16 cellular contexts compared by ENCODE assay signal in genomic region chr14:90281261-90281660, GRCh38. TPM values are rescaled to one million over a fixed set of nuclear protein-coding genes. Genes with fewer than 3 reads are reported as not detected.
A peak's percentile ranks its signal among the peaks of the same experiment; 100 is the strongest.
DNase-seq lines count a peak whose midpoint lies in the region; ATAC-seq and TF ChIP-seq lines count a peak whose summit lies in the region.
"Had no signal": no experiment of that assay in that cellular context is flagged by ENCODE, and none has a peak within 500 bp of the region (broad histone marks: within the 10 kb centered on the region; RNA-seq: fewer than 3 reads in every experiment).

No MANE protein-coding gene starts in this region.

- H3K27ac ChIP-seq in thoracic aorta (peak overlapping the region in 1 of 2 donors; percentile 16), aorta (ENCODE audit: low read depth in 1 of 2, low read length in 2 of 2) (no peak overlapping the region)
- H3K27ac ChIP-seq: A549, psoas muscle had no signal

- H3K4me3 ChIP-seq in thoracic aorta (no peak overlapping the region), aorta (ENCODE audit: low read length in 2 of 2) (no peak overlapping the region)
- H3K4me3 ChIP-seq: A549, psoas muscle had no signal

- H3K4me1 ChIP-seq in thoracic aorta (ENCODE audit: control insufficient read depth in 1 of 2, low read depth in 2 of 2) (no peaks in the 10 kb centered on the region), aorta (ENCODE audit: control insufficient read depth in 1 of 2, insufficient read depth in 2 of 2, low read length in 2 of 2) (no peaks in the 10 kb centered on the region)
- H3K4me1 ChIP-seq: psoas muscle had no signal

- H3K4me1 Mint-ChIP-seq in activated naive CD8-positive, alpha-beta T cell treated with anti-CD3 and anti-CD28 coated beads, Interleukin-2, amount 50 U/mL, for 24 hours: peaks cover 5% of the 10 kb centered on the region
- peaks cover 5% of the 10 kb centered on the region for H3K4me1 Mint-ChIP-seq in activated naive CD8-positive, alpha-beta T cell treated with anti-CD3 and anti-CD28 coated beads for 36 hours
- H3K4me1 Mint-ChIP-seq in CD14-positive monocyte: no peaks in the 10 kb centered on the region

- intact Hi-C loops in aorta (cut with DNase I): no loop called here
- intact Hi-C loops in CD14-positive monocyte (cut with micrococcal nuclease): no loop called here

- WGBS in aorta, 2 donors: 45 to 47% methylated on average over 8 of the region's 8 CpGs

- H3K9me3 ChIP-seq in thoracic aorta: no peaks in the 10 kb centered on the region
- no peaks in the 10 kb centered on the region for H3K9me3 ChIP-seq in aorta (ENCODE audit: control insufficient read depth, low read length)
- H3K9me3 ChIP-seq: A549, psoas muscle had no signal

- DNase-seq in activated naive CD8-positive, alpha-beta T cell treated with anti-CD3 and anti-CD28 coated beads, Interleukin-2, amount 50 U/mL, for 24 hours: no peak
- DNase-seq in activated naive CD8-positive, alpha-beta T cell treated with anti-CD3 and anti-CD28 coated beads for 36 hours: no peak
- DNase-seq in T1000 (lab: John Stamatoyannopoulos, UW) (peak; percentile 63), fibroblast of peridontal ligament (ENCODE audit: extremely low read depth) (peak; percentile 57), thoracic aorta (ENCODE audit: low spot score) (no peak), aorta (no peak), CD14-positive monocyte (ENCODE audit: low spot score) (no peak)
- DNase-seq: activated CD4-positive, alpha-beta memory T cell treated with anti-CD3 and anti-CD28 coated beads for 36 hours; activated naive CD4-positive, alpha-beta T cell treated with anti-CD3 and anti-CD28 coated beads, Interleukin-2, amount 50 U/mL, for 16 hours; DMS79; midbrain; NCI-H2029; psoas muscle; T-helper 1 cell had no signal

- peak; percentile 44 for ATAC-seq in activated naive CD8-positive, alpha-beta T cell treated with anti-CD3 and anti-CD28 coated beads, Interleukin-2, amount 50 U/mL, for 24 hours
- ATAC-seq in thoracic aorta (ENCODE audit: insufficient number of reproducible peaks, low FRiP score, low read depth) (peak; percentile 72), aorta (ENCODE audit: low FRiP score) (no peak), GM19397 (IDR thresholded peaks at IDR 0.05; ENCODE audit: unreplicated experiment) (no peak)
- ATAC-seq: psoas muscle had no signal

- H3K27me3 Mint-ChIP-seq in activated naive CD8-positive, alpha-beta T cell treated with anti-CD3 and anti-CD28 coated beads, Interleukin-2, amount 50 U/mL, for 24 hours: no peaks in the 10 kb centered on the region
- no peaks in the 10 kb centered on the region for H3K27me3 Mint-ChIP-seq in activated naive CD8-positive, alpha-beta T cell treated with anti-CD3 and anti-CD28 coated beads for 36 hours
- peaks cover 0 to 2% (median 2%) of the 10 kb centered on the region in 3 donors for H3K27me3 Mint-ChIP-seq in CD14-positive monocyte (ENCODE audit: low read depth in 3 of 3)
- H3K27me3 Mint-ChIP-seq: activated CD4-positive, alpha-beta memory T cell treated with anti-CD3 and anti-CD28 coated beads for 36 hours had no signal

- no peaks in the 10 kb centered on the region for H3K9me3 Mint-ChIP-seq in activated naive CD8-positive, alpha-beta T cell treated with anti-CD3 and anti-CD28 coated beads, Interleukin-2, amount 50 U/mL, for 24 hours
- H3K9me3 Mint-ChIP-seq in activated naive CD8-positive, alpha-beta T cell treated with anti-CD3 and anti-CD28 coated beads for 36 hours: no peaks in the 10 kb centered on the region
- no peaks in the 10 kb centered on the region for H3K9me3 Mint-ChIP-seq in CD14-positive monocyte
- H3K9me3 Mint-ChIP-seq: activated CD4-positive, alpha-beta memory T cell treated with anti-CD3 and anti-CD28 coated beads for 36 hours had no signal

- H3K27me3 ChIP-seq in thoracic aorta (replicated peaks; ENCODE audit: insufficient read depth) (no peaks in the 10 kb centered on the region), aorta (ENCODE audit: control insufficient read depth in 1 of 2, insufficient read depth in 2 of 2, low read length in 1 of 2) (no peaks in the 10 kb centered on the region)

- no peak overlapping the region for H3K27ac Mint-ChIP-seq in activated naive CD8-positive, alpha-beta T cell treated with anti-CD3 and anti-CD28 coated beads, Interleukin-2, amount 50 U/mL, for 24 hours
- no peak overlapping the region for H3K27ac Mint-ChIP-seq in activated naive CD8-positive, alpha-beta T cell treated with anti-CD3 and anti-CD28 coated beads for 36 hours
- H3K27ac Mint-ChIP-seq in CD14-positive monocyte: peak overlapping the region in 2 of 7 donors; percentile 27 to 30
- H3K27ac Mint-ChIP-seq: activated CD4-positive, alpha-beta memory T cell treated with anti-CD3 and anti-CD28 coated beads for 36 hours had no signal

- peaks cover 23% of the 10 kb centered on the region for H3K36me3 Mint-ChIP-seq in activated naive CD8-positive, alpha-beta T cell treated with anti-CD3 and anti-CD28 coated beads, Interleukin-2, amount 50 U/mL, for 24 hours (ENCODE audit: low read depth)
- H3K36me3 Mint-ChIP-seq in activated naive CD8-positive, alpha-beta T cell treated with anti-CD3 and anti-CD28 coated beads for 36 hours: peaks cover 3% of the 10 kb centered on the region
- H3K36me3 Mint-ChIP-seq in CD14-positive monocyte: peaks cover 77 to 95% of the 10 kb centered on the region in 2 donors

- H3K36me3 ChIP-seq in thoracic aorta: peaks cover 39% of the 10 kb centered on the region
- H3K36me3 ChIP-seq in aorta (ENCODE audit: control insufficient read depth in 1 of 2, insufficient read depth in 2 of 2, low read length in 1 of 2): peaks cover 0 to 2% of the 10 kb centered on the region in 2 donors

- no peak for TF ChIP-seq CTCF in thoracic aorta (IDR thresholded peaks at IDR 0.05)
- TF ChIP-seq CTCF in CD14-positive monocyte (IDR thresholded peaks at IDR 0.05): no peak

- no peak overlapping the region for H3K4me3 Mint-ChIP-seq in activated naive CD8-positive, alpha-beta T cell treated with anti-CD3 and anti-CD28 coated beads, Interleukin-2, amount 50 U/mL, for 24 hours
- H3K4me3 Mint-ChIP-seq in activated naive CD8-positive, alpha-beta T cell treated with anti-CD3 and anti-CD28 coated beads for 36 hours: no peak overlapping the region
- no peak overlapping the region for H3K4me3 Mint-ChIP-seq in CD14-positive monocyte
- H3K4me3 Mint-ChIP-seq: activated CD4-positive, alpha-beta memory T cell treated with anti-CD3 and anti-CD28 coated beads for 36 hours had no signal

RNA-seq across cellular contexts. Expression of gene PSMC1, which starts 24.9 kb away (rescaled TPM):
- total RNA-seq in activated naive CD8-positive, alpha-beta T cell treated with anti-CD3 and anti-CD28 coated beads for 36 hours: 100 to 1,000 TPM; 129 to 130 TPM
- total RNA-seq in thoracic aorta (100 to 1,000 TPM in 1 of 2 donors, 10 to 100 TPM in 1; 95.7 to 112 TPM), aorta (10 to 100 TPM; 67.3 to 82.8 TPM)
- polyA plus RNA-seq in aorta (100 to 1,000 TPM; 173 to 184 TPM), CD14-positive monocyte (100 to 1,000 TPM; 128 to 158 TPM)

RNA-seq across cellular contexts. Expression of gene NRDE2, which starts 50.5 kb away (rescaled TPM):
- 10 to 100 TPM; 23.2 to 25.4 TPM for total RNA-seq in activated naive CD8-positive, alpha-beta T cell treated with anti-CD3 and anti-CD28 coated beads for 36 hours
- total RNA-seq in thoracic aorta (10 to 100 TPM; 16.8 to 21.2 TPM), aorta (10 to 100 TPM; 20.4 to 28.5 TPM)
- polyA plus RNA-seq in aorta (10 to 100 TPM in 1 of 2 donors, 1 to 10 TPM in 1; 3.4 to 16.1 TPM), CD14-positive monocyte (1 to 10 TPM; 4.7 to 6.7 TPM)

Comparison
In these comparisons a context has a peak if more than half of its experiments do, and no peak if none do; other contexts are left out.
1. ATAC-seq: peak in activated naive CD8-positive, alpha-beta T cell treated with anti-CD3 and anti-CD28 coated beads, Interleukin-2, amount 50 U/mL, for 24 hours (single experiment) and thoracic aorta (single experiment); none in aorta (single experiment) and GM19397 (single experiment).
2. DNase-seq: peak in T1000 (single experiment) and fibroblast of peridontal ligament (single experiment); none in activated naive CD8-positive, alpha-beta T cell treated with anti-CD3 and anti-CD28 coated beads, Interleukin-2, amount 50 U/mL, for 24 hours (single experiment), activated naive CD8-positive, alpha-beta T cell treated with anti-CD3 and anti-CD28 coated beads for 36 hours (single experiment), thoracic aorta (single experiment), aorta (0 of 2) and CD14-positive monocyte (single experiment).